ENCODE assay signal across 17 cellular contexts in the genomic region with DNA sequence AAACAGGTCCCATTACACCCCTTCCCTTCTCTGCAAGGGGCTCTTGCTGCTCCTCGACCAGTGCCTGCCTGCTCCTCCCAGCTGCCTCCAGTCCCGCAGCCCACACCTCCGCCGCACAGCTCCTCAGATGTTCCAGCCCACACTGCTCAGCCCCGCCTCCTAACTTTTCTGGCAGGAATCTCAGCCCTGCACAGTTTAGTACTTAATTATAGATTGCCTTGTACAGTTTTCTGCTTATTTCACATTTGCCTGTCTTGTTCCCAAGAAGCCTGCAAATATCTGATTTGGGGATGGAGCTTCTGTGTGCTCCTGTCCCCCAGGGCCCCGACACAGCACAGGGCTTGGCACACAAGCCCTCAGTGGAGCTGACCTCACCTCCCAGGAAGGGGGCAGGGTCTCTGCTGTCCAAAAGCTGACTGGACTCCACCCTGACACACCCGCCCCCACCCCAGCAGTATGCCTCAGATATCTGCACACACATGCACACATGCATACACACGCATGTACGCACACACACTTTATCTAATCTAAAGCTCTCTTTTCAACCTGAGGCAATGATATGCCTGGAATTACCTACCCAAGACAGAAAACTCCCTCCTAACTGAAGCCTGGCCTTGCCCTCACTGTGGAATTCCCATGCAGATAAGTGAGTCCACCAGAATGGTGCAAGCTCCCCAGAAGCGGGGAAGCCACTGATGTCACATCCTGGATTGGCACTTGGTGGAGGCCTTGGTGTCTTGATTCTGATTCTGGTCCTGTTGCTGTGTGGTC. TPM values are rescaled to one million over a fixed set of nuclear protein-coding genes. Genes with fewer than 3 reads are reported as not detected.
DNase-seq lines count a peak whose midpoint lies in the region; ATAC-seq, FAIRE-seq and TF ChIP-seq lines count a peak whose summit lies in the region.
"Had no signal": no experiment of that assay in that cellular context is flagged by ENCODE, and none has a peak within 500 bp of the region (broad histone marks: within the 10 kb centered on the region; RNA-seq: fewer than 3 reads in every experiment).

No MANE protein-coding gene starts in this region.

- no peak for FAIRE-seq in astrocyte (lab: Jason Lieb, UNC)
- FAIRE-seq: colon had no signal

- no peaks in the 10 kb centered on the region for H3K79me2 ChIP-seq in astrocyte (ENCODE audit: insufficient read depth, low read length)

- WGBS in right cardiac atrium: 49% methylated on average over 10 of the region's 10 CpGs
- 25 to 40% (median 38%) methylated on average over 8 to 10 of the region's 10 CpGs for WGBS in stomach, 5 donors

- H3K9me3 Mint-ChIP-seq in astrocyte (ENCODE audit: unreplicated experiment): peaks cover 10% of the 10 kb centered on the region
- H3K9me3 Mint-ChIP-seq: activated CD4-positive, alpha-beta memory T cell treated with anti-CD3 and anti-CD28 coated beads, Interleukin-2, amount 10 ng/mL, durations not matched to agents 7 days and 5 days; CD4-positive, alpha-beta T cell had no signal

- no peak overlapping the region for H3K9ac ChIP-seq in astrocyte (ENCODE audit: low read length)

- ATAC-seq in right cardiac atrium: peak; percentile 56
- no peak for ATAC-seq in HG03432 (IDR thresholded peaks at IDR 0.05; ENCODE audit: unreplicated experiment)

- no peak for TF ChIP-seq POLR2A in stomach (IDR thresholded peaks at IDR 0.05)

- no peaks in the 10 kb centered on the region for H4K20me1 ChIP-seq in astrocyte (ENCODE audit: insufficient read depth, low read length)

- H3K36me3 Mint-ChIP-seq in astrocyte (ENCODE audit: low read depth, unreplicated experiment): no peaks in the 10 kb centered on the region

- peak; percentile 45 for DNase-seq in M059J (ENCODE audit: low read depth)
- peak; percentile 16 for DNase-seq in astrocyte (ENCODE audit: low read depth)
- peak in 2 of 3 donors; percentile 18 to 41 for DNase-seq in right cardiac atrium
- peak; percentile 44 for DNase-seq in stomach
- DNase-seq in effector CD8-positive, alpha-beta T cell (lab: John Stamatoyannopoulos, UW): no peak
- DNase-seq in activated CD8-positive, alpha-beta memory T cell treated with anti-CD3 and anti-CD28 coated beads, Interleukin-2, amount 50 U/mL, for 4 hours: no peak
- DNase-seq: activated CD4-positive, alpha-beta memory T cell treated with anti-CD3 and anti-CD28 coated beads, Interleukin-2, amount 10 ng/mL, durations not matched to agents 7 days and 5 days; activated gamma-delta T cell; CD4-positive, alpha-beta T cell; NCI-H1092 treated with DMSO at 0.1 percent for 48 hours; NCI-H510A treated with DMSO at 0.1 percent for 48 hours; retina; RPMI8226; T-helper 9 cell had no signal

- no peak for TF ChIP-seq CTCF in astrocyte (IDR thresholded peaks at IDR 0.05; ENCODE audit: insufficient read depth, low read depth, low read length)
- TF ChIP-seq CTCF in stomach (IDR thresholded peaks at IDR 0.05): no peak

- H3K36me3 ChIP-seq in astrocyte (ENCODE audit: insufficient read depth, low read length) (no peaks in the 10 kb centered on the region), stomach (no peaks in the 10 kb centered on the region)

- no peak overlapping the region for H3K4me3 Mint-ChIP-seq in astrocyte (ENCODE audit: unreplicated experiment)
- H3K4me3 Mint-ChIP-seq: activated CD4-positive, alpha-beta memory T cell treated with anti-CD3 and anti-CD28 coated beads, Interleukin-2, amount 10 ng/mL, durations not matched to agents 7 days and 5 days; CD4-positive, alpha-beta T cell; stimulated activated naive CD8-positive, alpha-beta T cell treated with anti-CD3 and anti-CD28 coated beads, Interleukin-15, Interleukin-2, amounts not matched to agents 100 ng/mL and 50 ng/mL, for 24 hours had no signal

- no peak overlapping the region for H2AFZ ChIP-seq in astrocyte (ENCODE audit: low read depth, low read length)

- no peak for TF ChIP-seq EP300 in stomach (IDR thresholded peaks at IDR 0.05)

- peaks cover 20% of the 10 kb centered on the region for H3K27me3 Mint-ChIP-seq in astrocyte (ENCODE audit: low read depth, unreplicated experiment)

- peaks cover 15% of the 10 kb centered on the region for H3K4me1 Mint-ChIP-seq in astrocyte (ENCODE audit: low read depth, unreplicated experiment)
- H3K4me1 Mint-ChIP-seq: activated CD4-positive, alpha-beta memory T cell treated with anti-CD3 and anti-CD28 coated beads, Interleukin-2, amount 10 ng/mL, durations not matched to agents 7 days and 5 days had no signal

- H3K27ac ChIP-seq in astrocyte (ENCODE audit: low read depth, low read length) (no peak overlapping the region), right cardiac atrium (ENCODE audit: low read length) (no peak overlapping the region), stomach (no peak overlapping the region)

- peak overlapping the region; percentile 34 for H3K27ac Mint-ChIP-seq in astrocyte (ENCODE audit: unreplicated experiment)
- H3K27ac Mint-ChIP-seq: activated CD4-positive, alpha-beta memory T cell treated with anti-CD3 and anti-CD28 coated beads, Interleukin-2, amount 10 ng/mL, durations not matched to agents 7 days and 5 days; CD4-positive, alpha-beta T cell; stimulated activated naive CD8-positive, alpha-beta T cell treated with anti-CD3 and anti-CD28 coated beads, Interleukin-15, Interleukin-2, amounts not matched to agents 100 ng/mL and 50 ng/mL, for 24 hours had no signal

- H3K4me3 ChIP-seq in astrocyte (ENCODE audit: insufficient read depth, low read depth, low read length): no peak overlapping the region
- no peak overlapping the region for H3K4me3 ChIP-seq in right cardiac atrium (ENCODE audit: low read length)
- no peak overlapping the region for H3K4me3 ChIP-seq in stomach

- intact Hi-C loops in right cardiac atrium (cut with DNase I): no loop called here
- intact Hi-C loops in stomach (cut with DNase I; ENCODE audit: low total_unique reads): no loop called here

- H3K4me1 ChIP-seq in astrocyte (ENCODE audit: insufficient read depth, low read length) (no peaks in the 10 kb centered on the region), right cardiac atrium (ENCODE audit: control insufficient read depth, insufficient read depth, low read length) (no peaks in the 10 kb centered on the region), stomach (peaks cover 0 to 12% (median 8%) of the 10 kb centered on the region in 4 donors)

- H3K9me3 ChIP-seq in astrocyte (ENCODE audit: insufficient read depth, low read depth, low read length) (no peaks in the 10 kb centered on the region), right cardiac atrium (ENCODE audit: control insufficient read depth, low read length) (no peaks in the 10 kb centered on the region), stomach (peaks cover 0 to 10% (median 10%) of the 10 kb centered on the region in 4 donors)

- H3K27me3 ChIP-seq in astrocyte (ENCODE audit: insufficient read depth, low read length) (peaks cover 16% of the 10 kb centered on the region), right cardiac atrium (ENCODE audit: control insufficient read depth, insufficient read depth) (no peaks in the 10 kb centered on the region), stomach (peaks cover 0 to 27% (median 8%) of the 10 kb centered on the region in 3 donors)

- H3K4me2 ChIP-seq in astrocyte (ENCODE audit: low read length): no peak overlapping the region

RNA-seq across cellular contexts. Expression of a gene that starts 1.2 kb away (rescaled TPM):
- 0.05 and 0.27 TPM in 2 replicates for total RNA-seq in M059J (2014; rRNA removed; shearing (Covaris generic))
- total RNA-seq in astrocyte (not detected in 2 replicates), right cardiac atrium (not detected), stomach (under 1 TPM in 1 of 5 donors, not detected in 4; 0.58 TPM)
- polyA plus RNA-seq in right cardiac atrium (not detected), stomach (1 to 10 TPM in 1 of 3 donors, under 1 TPM in 2; 0.38 to 2.2 (median 0.61) TPM)

Comparison
In these comparisons a context has a peak if more than half of its experiments do, and no peak if none do; other contexts are left out.
1. DNase-seq: peak in M059J (single experiment), astrocyte (single experiment), right cardiac atrium (2 of 3) and stomach (single experiment); none in effector CD8-positive, alpha-beta T cell (single experiment) and activated CD8-positive, alpha-beta memory T cell treated with anti-CD3 and anti-CD28 coated beads, Interleukin-2, amount 50 U/mL, for 4 hours (single experiment).